ENCODE assay signal across 8 cellular contexts in the genomic region with DNA sequence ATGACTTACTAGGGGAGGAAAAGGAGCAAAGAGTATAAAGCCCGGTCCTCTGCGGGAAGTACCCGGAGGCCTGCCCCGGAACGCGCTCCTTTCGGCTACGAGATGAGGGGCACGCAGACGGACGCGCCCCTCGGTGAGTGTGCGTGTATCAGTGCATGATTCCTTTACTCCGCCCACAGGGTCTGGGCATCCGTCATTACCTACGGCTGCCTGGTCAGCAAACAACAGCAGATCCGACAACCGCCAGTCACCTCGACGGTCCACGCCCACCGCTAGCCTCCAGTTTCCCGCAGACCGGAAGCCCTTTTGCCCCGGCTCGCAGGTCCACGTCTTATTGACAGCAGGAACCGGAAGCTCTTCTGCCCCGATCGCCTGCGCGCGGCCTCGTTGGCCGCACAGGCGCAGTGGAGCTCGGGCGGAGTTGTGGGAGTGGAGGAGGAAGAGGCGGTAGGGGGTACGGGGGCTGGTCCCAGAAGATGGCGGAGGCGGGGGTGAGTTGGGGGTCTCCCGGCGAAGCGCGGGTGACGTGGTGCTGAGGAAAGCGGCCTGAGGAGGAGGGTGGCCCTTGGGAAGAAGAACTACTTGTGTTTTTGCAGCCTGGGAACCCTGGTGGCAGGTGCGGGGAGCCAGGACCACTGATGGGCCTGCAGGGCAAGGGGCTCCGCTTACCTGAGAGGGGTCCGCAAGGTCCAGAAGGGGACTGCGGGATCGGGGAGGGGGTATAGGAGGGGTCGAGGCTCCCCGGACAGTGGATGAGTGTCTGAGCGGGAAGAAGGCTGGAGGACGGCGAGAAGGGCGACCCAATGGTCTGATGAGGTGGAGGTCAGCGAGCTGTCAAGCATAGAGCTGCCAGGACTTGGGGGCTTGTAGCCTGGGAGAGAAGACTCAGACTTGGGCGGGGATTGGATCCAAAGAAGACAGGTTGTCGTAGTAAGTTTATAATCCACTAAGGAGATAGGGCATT. TPM values are rescaled to one million over a fixed set of nuclear protein-coding genes. Genes with fewer than 3 reads are reported as not detected.
DNase-seq lines count a peak whose midpoint lies in the region; ATAC-seq, FAIRE-seq and TF ChIP-seq lines count a peak whose summit lies in the region.

TSS of gene INSIG2 (plus strand) at position 421 of the 964 bp plus-strand sequence. CDS start 8,086 bp downstream, outside the sequence.

- H4K20me1 ChIP-seq in OCI-LY1 (ENCODE audit: insufficient read depth, low read length) (no peaks in the 10 kb centered on the region), endothelial cell of umbilical vein (replicated peaks; ENCODE audit: control insufficient read depth, extremely low read depth, insufficient read depth, low read length) (peaks cover 3% of the 10 kb centered on the region)

- no peaks in the 10 kb centered on the region for H3K9me3 ChIP-seq in HUES64 (ENCODE audit: insufficient read depth, low read depth, low read length)
- H3K9me3 ChIP-seq in OCI-LY1 (ENCODE audit: low read length) = no peaks in the 10 kb centered on the region
- no peaks in the 10 kb centered on the region for H3K9me3 ChIP-seq in endothelial cell of umbilical vein (replicated peaks; ENCODE audit: control insufficient read depth, insufficient read depth, low read length)
- H3K9me3 ChIP-seq in mononuclear cell (ENCODE audit: low read depth, low read length) = no peaks in the 10 kb centered on the region

- peak; percentile 40 for TF ChIP-seq POLR2A in endothelial cell of umbilical vein (IDR thresholded peaks at IDR 0.05; ENCODE audit: low read depth, low read length)

- no TSS peak for BruUV-seq in endothelial cell of umbilical vein (replicated peaks; lab: Mats Ljungman, UMichigan)

- H3K9me2 ChIP-seq in OCI-LY1 (ENCODE audit: low read depth, low read length) = no peaks in the 10 kb centered on the region

- under 1% methylated on average over 63 of the region's 63 CpGs for WGBS in HUES64

- H3K4me2 ChIP-seq in OCI-LY1 (ENCODE audit: low read length) (peak within 1 kb of the TSS; percentile 87), endothelial cell of umbilical vein (ENCODE audit: insufficient read depth, low read length) (peak within 1 kb of the TSS; percentile 95)

- H3K9ac ChIP-seq in HUES64 (ENCODE audit: low read depth, low read length) = peak within 1 kb of the TSS; percentile 73
- peak within 1 kb of the TSS; percentile 92 for H3K9ac ChIP-seq in OCI-LY1 (ENCODE audit: low read length)
- H3K9ac ChIP-seq in endothelial cell of umbilical vein (replicated peaks; ENCODE audit: extremely low read depth, insufficient read depth, low read length) = peak within 1 kb of the TSS; percentile 83

- no peaks in the 10 kb centered on the region for H3F3A ChIP-seq in OCI-LY1 (ENCODE audit: insufficient read depth, low read length)

- H3K27ac ChIP-seq in HUES64 (ENCODE audit: low read depth, low read length) = peak within 1 kb of the TSS; percentile 39; the same call in 1 of the 2 replicates
- no peak within 1 kb of the TSS for H3K27ac ChIP-seq in OCI-LY1 (ENCODE audit: low read depth, low read length, poor library complexity, severe bottlenecking)
- H3K27ac ChIP-seq in endothelial cell of umbilical vein (ENCODE audit: insufficient read depth, low read depth, low read length) = peak within 1 kb of the TSS; percentile 78

- H3K4me1 ChIP-seq in HUES64 (ENCODE audit: insufficient read depth, low read length) (peaks cover 18% of the 10 kb centered on the region; the same call in 1 of the 2 replicates), OCI-LY1 (ENCODE audit: insufficient read depth, low read length, severe bottlenecking) (peaks cover 25% of the 10 kb centered on the region), endothelial cell of umbilical vein (ENCODE audit: control insufficient read depth, extremely low read depth, insufficient read depth, low read length) (peaks cover 20% of the 10 kb centered on the region), mononuclear cell (ENCODE audit: insufficient read depth, low read length) (peaks cover 21% of the 10 kb centered on the region)

- dilution Hi-C loops in endothelial cell of umbilical vein (cut with MboI; ENCODE audit: extremely low pct_ligation_motif_present, low sequenced_read_pairs) = no loop called here

- H3K36me3 ChIP-seq in HUES64 (ENCODE audit: insufficient read depth, low read length) (no peaks in the 10 kb centered on the region), OCI-LY1 (ENCODE audit: insufficient read depth, low read length) (no peaks in the 10 kb centered on the region), endothelial cell of umbilical vein (ENCODE audit: control insufficient read depth in 2 of 2, extremely low read depth in 1 of 2, insufficient read depth in 2 of 2, low read length in 2 of 2) (no peaks in the 10 kb centered on the region)

- H2AFZ ChIP-seq in OCI-LY1 (ENCODE audit: low read length) (peak within 1 kb of the TSS; percentile 99), endothelial cell of umbilical vein (ENCODE audit: low read depth, low read length) (peak within 1 kb of the TSS; percentile 94)

- POLR2A ChIA-PET in endothelial cell of umbilical vein (lab: Charles Lee) = no interaction called here

- H3K79me2 ChIP-seq in OCI-LY1 (ENCODE audit: insufficient read depth, low read length) (peaks cover 11% of the 10 kb centered on the region; the same call in 1 of the 2 replicates), endothelial cell of umbilical vein (ENCODE audit: control insufficient read depth, insufficient read depth, low read length) (peaks cover 40% of the 10 kb centered on the region)

- no peaks in the 10 kb centered on the region for H3K27me3 ChIP-seq in HUES64 (ENCODE audit: insufficient read depth, low read length)
- peaks cover 8% of the 10 kb centered on the region; the same call in 1 of the 2 replicates for H3K27me3 ChIP-seq in OCI-LY1 (ENCODE audit: insufficient read depth, low read length)
- peaks cover 17 to 22% of the 10 kb centered on the region in 2 experiments for H3K27me3 ChIP-seq in endothelial cell of umbilical vein (ENCODE audit: control insufficient read depth in 2 of 2, insufficient read depth in 2 of 2, low read length in 2 of 2)
- no peaks in the 10 kb centered on the region for H3K27me3 ChIP-seq in mononuclear cell (ENCODE audit: insufficient read depth, low read length)

- no peak for TF ChIP-seq CTCF in OCI-LY1 (IDR thresholded peaks at IDR 0.05; ENCODE audit: low read length)
- TF ChIP-seq CTCF in endothelial cell of umbilical vein (IDR thresholded peaks at IDR 0.05; ENCODE audit: extremely low read depth in 1 of 2, insufficient read depth in 1 of 2, low read depth in 1 of 2, low read length in 2 of 2) = no peak

- DNase-seq in DMS 273 (lab: John Stamatoyannopoulos, UW; ENCODE audit: unreplicated experiment) (peak; percentile 98), endothelial cell of umbilical vein (ENCODE audit: low read depth, low spot score) (peak; percentile 89)
- peak; percentile 86 for DNase-seq in activated CD8-positive, alpha-beta memory T cell treated with anti-CD3 and anti-CD28 coated beads, Interleukin-2, amount 50 U/mL, for 4 hours
- peak; percentile 61 to 72 for DNase-seq in stimulated activated CD8-positive, alpha-beta memory T cell treated with anti-CD3 and anti-CD28 coated beads, Interleukin-4, amount 100 ng/mL, for 1 hour (ENCODE audit: low read depth in 2 of 2, low spot score in 1 of 2)

- FAIRE-seq in endothelial cell of umbilical vein (lab: Jason Lieb, UNC) = peak; percentile 96

- H3K4me3 ChIP-seq in HUES64 (ENCODE audit: low read length) (peak within 1 kb of the TSS; percentile 84), OCI-LY1 (ENCODE audit: low read depth, low read length, poor library complexity, severe bottlenecking) (peak within 1 kb of the TSS; percentile 99), endothelial cell of umbilical vein (replicated peaks in 1 of 3; ENCODE audit: insufficient read depth in 1 of 3, low read depth in 1 of 3, low read length in 3 of 3) (peak within 1 kb of the TSS; percentile 69 to 94 (median 93)), mononuclear cell (ENCODE audit: low read length) (peak within 1 kb of the TSS; percentile 67)

- CTCF ChIA-PET in endothelial cell of umbilical vein (lab: Charles Lee) = interaction anchor here (0.7 to 2.7 kb wide), 18 partner anchors 8 to 767 kb away, joined by 3 to 39 read pairs (median 4); partner anchors contain the start of gene DDX18

- intact Hi-C loops in endothelial cell of umbilical vein (cut with micrococcal nuclease) = loop anchor here (1.0 kb wide), 5 partner anchors 24 to 98 kb away; no protein-coding TSS in a partner anchor

- H3K9me1 ChIP-seq in endothelial cell of umbilical vein (replicated peaks; ENCODE audit: control insufficient read depth, extremely low read depth, insufficient read depth, low read length) = no peaks in the 10 kb centered on the region

- peak; percentile 96 for ATAC-seq in GM21447 (IDR thresholded peaks at IDR 0.05; ENCODE audit: unreplicated experiment)

TF ChIP-seq in endothelial cell of umbilical vein, 7 proteins besides CTCF, POLR2A, EP300 and RAD21:
- TF ChIP-seq POLR2AphosphoS5 (IDR thresholded peaks at IDR 0.05; ENCODE audit: insufficient read depth, low read depth, low read length) (peak; percentile 22), FOS (IDR thresholded peaks at IDR 0.05; ENCODE audit: borderline replicate concordance, insufficient read depth, low read length) (no peak), GATA2 (IDR thresholded peaks at IDR 0.05; ENCODE audit: insufficient read depth, insufficient read length, low read depth, low read length) (no peak), MYC (IDR thresholded peaks at IDR 0.05; ENCODE audit: low read depth, low read length) (no peak), MAX (IDR thresholded peaks at IDR 0.05; ENCODE audit: insufficient read depth, insufficient read length) (no peak)

RNA-seq across cellular contexts. Expression of gene INSIG2, which starts in this region (rescaled TPM):
- polyA plus RNA-seq in HUES64 (2013, experiment 1 of 2) = 4.5 TPM
- 8.2 TPM for polyA plus RNA-seq in HUES64 (2013, experiment 2 of 2)
- total RNA-seq in endothelial cell of umbilical vein = 19.7 and 26.9 TPM in 2 replicates
- polyA plus RNA-seq in endothelial cell of umbilical vein = 17.5 and 24.1 TPM in 2 replicates
- polyA plus RNA-seq in endothelial cell of umbilical vein (2011; cell fraction: cytosol; rRNA removed) = 14.4 and 15.8 TPM in 2 replicates
- 16.7 and 24.8 TPM in 2 replicates for polyA plus RNA-seq in endothelial cell of umbilical vein (2011; cell fraction: nucleus; rRNA removed)
- 25.6 and 37.8 TPM in 2 replicates for polyA plus RNA-seq in endothelial cell of umbilical vein (2012)
- 23.5 and 25.5 TPM in 2 replicates for polyA minus RNA-seq in endothelial cell of umbilical vein
- 1.9 TPM for polyA minus RNA-seq in endothelial cell of umbilical vein (2011; cell fraction: cytosol; rRNA and poly(A)+ RNA removed)
- polyA minus RNA-seq in endothelial cell of umbilical vein (2011; cell fraction: nucleus; rRNA and poly(A)+ RNA removed) = 11.6 and 19.1 TPM in 2 replicates
- total RNA-seq in mononuclear cell = 4.0 TPM
